8 cellular contexts compared by ENCODE assay signal in genomic region chr7:29146888-29147609, GRCh38. TPM values are rescaled to one million over a fixed set of nuclear protein-coding genes. Genes with fewer than 3 reads are reported as not detected.
DNase-seq lines count a peak whose midpoint lies in the region; ATAC-seq and TF ChIP-seq lines count a peak whose summit lies in the region.

No MANE protein-coding gene starts in this region.

- H3K4me3 ChIP-seq in AG09309 (ENCODE audit: control insufficient read depth, low read depth, low read length) (no peak overlapping the region), NB4 (ENCODE audit: low read depth, low read length) (no peak overlapping the region)

- no peak for TF ChIP-seq POLR2A in NB4 (IDR thresholded peaks at IDR 0.05; ENCODE audit: extremely low read depth, insufficient read length)

- ATAC-seq in HG02852 (IDR thresholded peaks at IDR 0.05; ENCODE audit: unreplicated experiment): no peak

- TF ChIP-seq CTCF in AG09309 (IDR thresholded peaks at IDR 0.05; ENCODE audit: control insufficient read depth, insufficient read depth, low read depth, low read length, missing control alignments): no peak
- TF ChIP-seq CTCF in NB4 (IDR thresholded peaks at IDR 0.05; ENCODE audit: low read depth, low read length): no peak

- DNase-seq in AG09309 (ENCODE audit: low read depth): peak; percentile 28
- peak; percentile 28 for DNase-seq in NB4 (ENCODE audit: low read depth)
- DNase-seq in cerebellar cortex (ENCODE audit: low spot score): peak; percentile 37
- peak; percentile 16 for DNase-seq in midbrain (lab: John Stamatoyannopoulos, UW)
- no peak for DNase-seq in occipital lobe (lab: John Stamatoyannopoulos, UW)
- no peak for DNase-seq in GOT3 (lab: John Stamatoyannopoulos, UW)
- DNase-seq in NCI-H1436 (lab: John Stamatoyannopoulos, UW): no peak

RNA-seq across cellular contexts. Expression of gene CPVL, which starts 0.7 kb away (rescaled TPM):
- 69.9 TPM for total RNA-seq in occipital lobe

RNA-seq across cellular contexts. Expression of gene CHN2, which starts 47.5 kb away (rescaled TPM):
- total RNA-seq in occipital lobe: 76.3 TPM

Comparison
In these comparisons a context has a peak if more than half of its experiments do, and no peak if none do; other contexts are left out.
1. DNase-seq: peak in AG09309 (single experiment), NB4 (single experiment), cerebellar cortex (single experiment) and midbrain (single experiment); none in occipital lobe (single experiment), GOT3 (single experiment) and NCI-H1436 (single experiment).